26 cellular contexts compared by ENCODE assay signal in the genomic region with DNA sequence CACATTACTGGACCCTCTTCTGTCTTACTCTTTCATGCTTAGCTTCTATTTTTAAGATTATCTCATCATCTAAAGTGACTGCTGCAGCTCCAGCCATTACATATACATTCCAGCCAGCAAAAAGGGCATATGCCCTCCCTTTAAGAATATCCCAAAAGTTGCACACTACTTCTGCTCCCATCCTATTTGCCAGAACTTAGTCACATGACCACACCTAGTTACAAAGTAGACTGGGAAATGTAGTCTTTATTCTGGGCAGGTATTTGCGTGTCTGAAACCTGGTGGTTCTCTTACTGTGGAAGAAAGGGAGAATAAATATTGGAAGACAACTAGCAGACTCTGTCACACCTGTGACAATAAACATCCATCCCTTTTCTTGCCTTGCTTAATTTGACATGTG.
"Had no signal": no experiment of that assay in that cellular context is flagged by ENCODE, and none has a peak within 500 bp of the region (broad histone marks: within the 10 kb centered on the region; RNA-seq: fewer than 3 reads in every experiment).

No MANE protein-coding gene starts in this region.

- DNase-seq: hippocampal formation; kidney; left colon; left lung; lower lobe of right lung; mammary epithelial cell; mesenchymal stem cell; naive thymus-derived CD8-positive, alpha-beta T cell; nucleus accumbens; pancreas; posterior cingulate gyrus; retina; right cardiac atrium; stimulated activated CD4-positive, alpha-beta T cell treated with anti-CD3 and anti-CD28 coated beads, Interleukin-1b, Interleukin-23, amount 100 ng/mL, for 48 hours; stimulated activated CD4-positive, alpha-beta T cell treated with anti-CD3 and anti-CD28 coated beads, Interleukin-2, amount 100 ng/mL, for 48 hours; stimulated activated naive B cell treated with anti-CD40 and anti-IgM and Interleukin-4, amounts not matched to agents 10 μg/mL and 1 μg/mL and 100 μg/mL, for 72 hours; stimulated activated naive CD8-positive, alpha-beta T cell treated with anti-CD3 and anti-CD28 coated beads, Interleukin-15, Interleukin-2, amounts not matched to agents 100 U/mL and 50 U/mL, for 24 hours; stomach; testis; thyroid gland; transverse colon; upper lobe of left lung had no signal

- ATAC-seq: left colon; left lung; lower lobe of right lung; naive thymus-derived CD8-positive, alpha-beta T cell; pancreas; right cardiac atrium; stimulated activated naive B cell treated with anti-CD40 and anti-IgM and Interleukin-4, amounts not matched to agents 10 μg/mL and 1 μg/mL and 100 μg/mL, for 72 hours; stimulated activated naive CD8-positive, alpha-beta T cell treated with anti-CD3 and anti-CD28 coated beads, Interleukin-15, Interleukin-2, amounts not matched to agents 100 U/mL and 50 U/mL, for 24 hours had no signal

- H3K4me3 ChIP-seq: left lung, lower lobe of right lung, pancreas, prostate gland, smooth muscle cell, stomach, testis, thyroid gland, transverse colon, upper lobe of left lung, vagina had no signal

- H3K4me2 ChIP-seq: smooth muscle cell had no signal

- H3K9me3 ChIP-seq: left lung, lower lobe of right lung, pancreas, prostate gland, stomach, testis, thyroid gland, transverse colon, upper lobe of left lung, vagina had no signal

- H3K4me1 ChIP-seq: left lung, lower lobe of right lung, pancreas, prostate gland, testis, thyroid gland, upper lobe of left lung had no signal

- H3K27ac ChIP-seq: left lung, lower lobe of right lung, pancreas, prostate gland, stomach, testis, thyroid gland, transverse colon, upper lobe of left lung, vagina had no signal

- H3K27me3 ChIP-seq: left lung, pancreas, stomach, testis, thyroid gland, transverse colon, upper lobe of left lung, vagina had no signal

- H3K36me3 ChIP-seq: left lung, lower lobe of right lung, pancreas, prostate gland, stomach, thyroid gland, transverse colon, upper lobe of left lung, vagina had no signal

- FAIRE-seq: islet of Langerhans, kidney, pancreas had no signal
